In genomic region chr2:189700681-189701080, GRCh38 we compare ENCODE assay signal across 27 cellular contexts.
"Had no signal": no experiment of that assay in that cellular context is flagged by ENCODE, and none has a peak within 500 bp of the region (broad histone marks: within the 10 kb centered on the region; RNA-seq: fewer than 3 reads in every experiment).

No MANE protein-coding gene starts in this region.

- FAIRE-seq: endometrium, endothelial cell of umbilical vein, frontal cortex had no signal

- H3K9me3 ChIP-seq: colonic mucosa, esophagus muscularis mucosa, esophagus squamous epithelium, gastrocnemius medialis, gastroesophageal sphincter, heart left ventricle, heart right ventricle had no signal

- DNase-seq: colonic mucosa; cortex of kidney; dermis blood vessel endothelial cell; dorsolateral prefrontal cortex; effector CD4-positive, alpha-beta T cell; effector CD8-positive, alpha-beta T cell; effector memory CD4-positive, alpha-beta T cell; effector memory CD8-positive, alpha-beta T cell; endodermal cell; erythroblast; esophagus squamous epithelium; foreskin fibroblast; foreskin keratinocyte; foreskin melanocyte; gastrocnemius medialis; glutamatergic neuron; head of caudate nucleus; heart left ventricle; heart right ventricle had no signal

- H3K36me3 ChIP-seq: colonic mucosa, gastrocnemius medialis had no signal

- H3K27me3 ChIP-seq: colonic mucosa, dorsolateral prefrontal cortex, esophagus muscularis mucosa, esophagus squamous epithelium, foreskin keratinocyte, gastrocnemius medialis, gastroesophageal sphincter, heart left ventricle, heart right ventricle had no signal

- H3K4me1 ChIP-seq: colonic mucosa, esophagus squamous epithelium, foreskin keratinocyte, gastrocnemius medialis had no signal

- ATAC-seq: effector memory CD8-positive, alpha-beta T cell; esophagus mucosa; foreskin keratinocyte; gastrocnemius medialis; gastroesophageal sphincter; heart left ventricle; heart right ventricle had no signal

- H3K4me3 ChIP-seq: colonic mucosa, coronary artery, dorsolateral prefrontal cortex, esophagus muscularis mucosa, esophagus squamous epithelium, gastrocnemius medialis, gastroesophageal sphincter, heart left ventricle, heart right ventricle had no signal

- H3K27ac ChIP-seq: colonic mucosa, coronary artery, dorsolateral prefrontal cortex, epithelial cell of prostate, esophagus muscularis mucosa, esophagus squamous epithelium, foreskin keratinocyte, gastrocnemius medialis, gastroesophageal sphincter, heart left ventricle, heart right ventricle had no signal
